In the genomic region with DNA sequence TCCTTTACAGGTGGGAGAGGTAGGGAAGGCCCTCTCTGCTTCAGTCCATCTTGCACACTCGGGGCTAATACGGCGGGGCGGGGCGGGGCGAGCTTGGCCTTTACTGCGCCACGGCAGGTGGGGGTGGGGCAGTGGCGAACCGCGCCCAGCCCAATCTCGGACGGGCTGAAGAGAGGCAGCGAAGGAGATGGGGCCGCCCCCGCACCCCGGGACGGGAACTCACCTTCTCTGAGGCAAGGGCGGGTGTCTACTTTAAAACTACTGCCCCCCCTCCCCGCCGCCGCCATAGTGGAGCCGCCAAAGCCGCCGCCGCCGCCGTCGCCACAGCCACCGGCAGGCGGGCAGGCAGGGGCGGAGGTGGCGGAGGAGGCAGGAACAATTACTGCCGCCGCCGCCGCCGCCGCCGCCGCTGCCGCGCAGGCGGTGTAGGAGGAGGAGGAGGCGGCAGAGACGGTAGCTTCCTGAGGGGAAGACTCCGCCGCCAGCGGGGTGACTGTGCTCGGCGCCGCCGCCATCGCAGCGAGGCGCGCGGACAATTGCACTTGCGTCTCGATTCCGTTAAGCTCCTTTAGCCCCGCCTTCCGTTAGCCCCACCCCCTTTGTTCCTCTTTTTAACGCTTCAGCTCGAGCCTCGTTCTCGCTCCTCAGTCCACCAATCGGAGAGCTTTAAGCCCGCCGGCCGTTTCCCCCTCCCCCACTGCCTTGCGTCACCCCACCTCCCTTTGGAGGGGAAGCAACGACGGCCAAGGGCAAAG, we compare ENCODE assay signal across 8 cellular contexts. TPM values are rescaled to one million over a fixed set of nuclear protein-coding genes. Genes with fewer than 3 reads are reported as not detected.
DNase-seq lines count a peak whose midpoint lies in the region; ATAC-seq and TF ChIP-seq lines count a peak whose summit lies in the region.

A gene (minus strand): TSS at position 534 of the 755 bp plus-strand sequence. CDS start 19 bp downstream, at position 515.

- peak within 1 kb of the TSS; percentile 65 to 82 (median 74) for H3K4me3 ChIP-seq in Peyer's patch
- H3K4me3 ChIP-seq in fibroblast of pulmonary artery (replicated peaks; ENCODE audit: low read depth, low read length), result peak within 1 kb of the TSS; percentile 44

- TF ChIP-seq EP300 in Ishikawa (IDR thresholded peaks at IDR 0.05; ENCODE audit: borderline replicate concordance), result no peak

- peaks cover 1% of the 10 kb centered on the region for H3K27me3 Mint-ChIP-seq in activated T-helper 1 cell treated with anti-CD3 and anti-CD28 coated beads, Interleukin-12 subunit alpha, Interleukin-12 subunit beta, Interleukin-2, Interleukin-4 antibody, amounts not matched to agents 30 ng/mL and 10 ng/mL and 1 ng/mL, durations not matched to agents 14 hours and 24 hours and 36 hours (ENCODE audit: insufficient read depth)
- H3K27me3 Mint-ChIP-seq in natural killer cell treated with Interleukin-12 subunit alpha and Interleukin-12 subunit beta and Interleukin-15 and Interleukin-18, amount 100 ng/mL, for 72 hours, result peaks cover 0 to 11% of the 10 kb centered on the region in 2 donors

- intact Hi-C loops in activated T-helper 1 cell treated with anti-CD3 and anti-CD28 coated beads, Interleukin-12 subunit alpha, Interleukin-12 subunit beta, Interleukin-2, Interleukin-4 antibody, amounts not matched to agents 30 ng/mL and 10 ng/mL and 1 ng/mL, durations not matched to agents 14 hours and 24 hours and 36 hours (cut with micrococcal nuclease), result loop anchor here (5.0 to 10.0 kb wide), 3 partner anchors 514 to 671 kb away; a partner anchor contains a TSS

- peak within 1 kb of the TSS; percentile 83 for H3K27ac Mint-ChIP-seq in activated T-helper 1 cell treated with anti-CD3 and anti-CD28 coated beads, Interleukin-12 subunit alpha, Interleukin-12 subunit beta, Interleukin-2, Interleukin-4 antibody, amounts not matched to agents 30 ng/mL and 10 ng/mL and 1 ng/mL, durations not matched to agents 14 hours and 24 hours and 36 hours
- H3K27ac Mint-ChIP-seq in natural killer cell treated with Interleukin-12 subunit alpha and Interleukin-12 subunit beta and Interleukin-15 and Interleukin-18, amount 100 ng/mL, for 72 hours, result peak within 1 kb of the TSS; percentile 78 to 93

- H3K9me3 ChIP-seq in Peyer's patch, result no peaks in the 10 kb centered on the region

- H3K4me1 Mint-ChIP-seq in activated T-helper 1 cell treated with anti-CD3 and anti-CD28 coated beads, Interleukin-12 subunit alpha, Interleukin-12 subunit beta, Interleukin-2, Interleukin-4 antibody, amounts not matched to agents 30 ng/mL and 10 ng/mL and 1 ng/mL, durations not matched to agents 14 hours and 24 hours and 36 hours (ENCODE audit: low read depth), result peaks cover 13% of the 10 kb centered on the region
- H3K4me1 Mint-ChIP-seq in natural killer cell treated with Interleukin-12 subunit alpha and Interleukin-12 subunit beta and Interleukin-15 and Interleukin-18, amount 100 ng/mL, for 72 hours (ENCODE audit: low read depth in 2 of 2), result peaks cover 9 to 13% of the 10 kb centered on the region in 2 donors

- no peaks in the 10 kb centered on the region for H3K27me3 ChIP-seq in Peyer's patch

- TF ChIP-seq CTCF in Peyer's patch (IDR thresholded peaks at IDR 0.05) (peak in 2 of 6 experiments; percentile 12 to 27), fibroblast of pulmonary artery (IDR thresholded peaks at IDR 0.05; ENCODE audit: low read length, missing control alignments) (no peak)

- H3K36me3 ChIP-seq in Peyer's patch, result no peaks in the 10 kb centered on the region

- no peak for TF ChIP-seq RAD21 in Ishikawa (IDR thresholded peaks at IDR 0.05; ENCODE audit: low read depth)

- ATAC-seq in GM21576 (IDR thresholded peaks at IDR 0.05; ENCODE audit: unreplicated experiment), result peak; percentile 81
- peak; percentile 93 to 94 for ATAC-seq in natural killer cell treated with Interleukin-12 subunit alpha and Interleukin-12 subunit beta and Interleukin-15 and Interleukin-18, amount 100 ng/mL, for 72 hours

- H3K27ac ChIP-seq in Peyer's patch, result peak within 1 kb of the TSS; percentile 88 to 98 (median 94)

- peak; percentile 97 for DNase-seq in DMS53 (lab: John Stamatoyannopoulos, UW)
- peak; percentile 87 to 97 (median 96) for DNase-seq in Peyer's patch
- peak; percentile 76 for DNase-seq in activated T-helper 1 cell treated with anti-CD3 and anti-CD28 coated beads, Interleukin-12 subunit alpha, Interleukin-12 subunit beta, Interleukin-2, Interleukin-4 antibody, amounts not matched to agents 30 ng/mL and 10 ng/mL and 1 ng/mL, durations not matched to agents 14 hours and 24 hours and 36 hours (ENCODE audit: low spot score)
- DNase-seq in fibroblast of pulmonary artery (ENCODE audit: low read depth), result peak; percentile 72
- peak; percentile 87 for DNase-seq in natural killer cell treated with Interleukin-12 subunit alpha and Interleukin-12 subunit beta and Interleukin-15 and Interleukin-18, amount 100 ng/mL, for 72 hours (ENCODE audit: low spot score)
- DNase-seq in stimulated activated naive CD4-positive, alpha-beta T cell treated with Interleukin-2 at 50 U/mL for 16 hours (lab: John Stamatoyannopoulos, UW), result peak; percentile 92

- peak within 1 kb of the TSS; percentile 76 for H3K4me3 Mint-ChIP-seq in activated T-helper 1 cell treated with anti-CD3 and anti-CD28 coated beads, Interleukin-12 subunit alpha, Interleukin-12 subunit beta, Interleukin-2, Interleukin-4 antibody, amounts not matched to agents 30 ng/mL and 10 ng/mL and 1 ng/mL, durations not matched to agents 14 hours and 24 hours and 36 hours
- peak within 1 kb of the TSS; percentile 94 for H3K4me3 Mint-ChIP-seq in natural killer cell treated with Interleukin-12 subunit alpha and Interleukin-12 subunit beta and Interleukin-15 and Interleukin-18, amount 100 ng/mL, for 72 hours

- no peaks in the 10 kb centered on the region for H3K36me3 Mint-ChIP-seq in activated T-helper 1 cell treated with anti-CD3 and anti-CD28 coated beads, Interleukin-12 subunit alpha, Interleukin-12 subunit beta, Interleukin-2, Interleukin-4 antibody, amounts not matched to agents 30 ng/mL and 10 ng/mL and 1 ng/mL, durations not matched to agents 14 hours and 24 hours and 36 hours (ENCODE audit: low read depth)
- no peaks in the 10 kb centered on the region for H3K36me3 Mint-ChIP-seq in natural killer cell treated with Interleukin-12 subunit alpha and Interleukin-12 subunit beta and Interleukin-15 and Interleukin-18, amount 100 ng/mL, for 72 hours

- peak; percentile 58 to 70 for TF ChIP-seq POLR2A in Peyer's patch (IDR thresholded peaks at IDR 0.05)

- H3K9me3 Mint-ChIP-seq in activated T-helper 1 cell treated with anti-CD3 and anti-CD28 coated beads, Interleukin-12 subunit alpha, Interleukin-12 subunit beta, Interleukin-2, Interleukin-4 antibody, amounts not matched to agents 30 ng/mL and 10 ng/mL and 1 ng/mL, durations not matched to agents 14 hours and 24 hours and 36 hours, result peaks cover 9% of the 10 kb centered on the region
- H3K9me3 Mint-ChIP-seq in natural killer cell treated with Interleukin-12 subunit alpha and Interleukin-12 subunit beta and Interleukin-15 and Interleukin-18, amount 100 ng/mL, for 72 hours, result no peaks in the 10 kb centered on the region

- H3K4me1 ChIP-seq in Peyer's patch, result no peaks in the 10 kb centered on the region

TF ChIP-seq in Ishikawa, 13 proteins besides CTCF, POLR2A, EP300 and RAD21:
- TF ChIP-seq, protein P1, sequence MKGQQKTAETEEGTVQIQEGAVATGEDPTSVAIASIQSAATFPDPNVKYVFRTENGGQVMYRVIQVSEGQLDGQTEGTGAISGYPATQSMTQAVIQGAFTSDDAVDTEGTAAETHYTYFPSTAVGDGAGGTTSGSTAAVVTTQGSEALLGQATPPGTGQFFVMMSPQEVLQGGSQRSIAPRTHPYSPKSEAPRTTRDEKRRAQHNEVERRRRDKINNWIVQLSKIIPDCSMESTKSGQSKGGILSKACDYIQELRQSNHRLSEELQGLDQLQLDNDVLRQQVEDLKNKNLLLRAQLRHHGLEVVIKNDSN (IDR thresholded peaks at IDR 0.05), result no peak
- peak; percentile 40; the same call in 1 of the 2 replicates for TF ChIP-seq EGR1 (IDR thresholded peaks at IDR 0.05)
- no peak for TF ChIP-seq FOXM1 (IDR thresholded peaks at IDR 0.05; ENCODE audit: borderline replicate concordance, low read depth)
- TF ChIP-seq, protein P2, sequence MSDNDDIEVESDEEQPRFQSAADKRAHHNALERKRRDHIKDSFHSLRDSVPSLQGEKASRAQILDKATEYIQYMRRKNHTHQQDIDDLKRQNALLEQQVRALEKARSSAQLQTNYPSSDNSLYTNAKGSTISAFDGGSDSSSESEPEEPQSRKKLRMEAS (IDR thresholded peaks at IDR 0.05), result no peak
- peak; percentile 47; the same call in 1 of the 2 replicates for TF ChIP-seq YY1 (IDR thresholded peaks at IDR 0.05; ENCODE audit: low read depth)
- TF ChIP-seq TEAD4 (IDR thresholded peaks at IDR 0.05), result no peak
- no peak for TF ChIP-seq CEBPB (IDR thresholded peaks at IDR 0.05)

RNA-seq across cellular contexts. Expression of the gene that starts here (rescaled TPM):
- 10 to 100 TPM in 1 of 4 donors, 1 to 10 TPM in 3; 2.6 to 23.1 (median 5.9) TPM for total RNA-seq in Peyer's patch
- total RNA-seq in activated T-helper 1 cell treated with anti-CD3 and anti-CD28 coated beads, Interleukin-12 subunit alpha, Interleukin-12 subunit beta, Interleukin-2, Interleukin-4 antibody, amounts not matched to agents 30 ng/mL and 10 ng/mL and 1 ng/mL, durations not matched to agents 14 hours and 24 hours and 36 hours, result 0.62 and 0.83 TPM in 2 replicates
- total RNA-seq in natural killer cell treated with Interleukin-12 subunit alpha and Interleukin-12 subunit beta and Interleukin-15 and Interleukin-18, amount 100 ng/mL, for 72 hours, result 1 to 10 TPM; 1.4 to 2.1 TPM

Comparison
In these comparisons a context has a peak if more than half of its experiments do, and no peak if none do; other contexts are left out.
1. Peak in every context shown above with its lines: DNase-seq, ATAC-seq, H3K4me3 ChIP-seq and H3K27ac ChIP-seq.
2. Peak in DNase-seq in activated T-helper 1 cell treated with anti-CD3 and anti-CD28 coated beads, Interleukin-12 subunit alpha, Interleukin-12 subunit beta, Interleukin-2, Interleukin-4 antibody, amounts not matched to agents 30 ng/mL and 10 ng/mL and 1 ng/mL, durations not matched to agents 14 hours and 24 hours and 36 hours; RNA of the gene not detected or under 1 TPM.